ENCODE assay signal across 1 cellular context in the genomic region with DNA sequence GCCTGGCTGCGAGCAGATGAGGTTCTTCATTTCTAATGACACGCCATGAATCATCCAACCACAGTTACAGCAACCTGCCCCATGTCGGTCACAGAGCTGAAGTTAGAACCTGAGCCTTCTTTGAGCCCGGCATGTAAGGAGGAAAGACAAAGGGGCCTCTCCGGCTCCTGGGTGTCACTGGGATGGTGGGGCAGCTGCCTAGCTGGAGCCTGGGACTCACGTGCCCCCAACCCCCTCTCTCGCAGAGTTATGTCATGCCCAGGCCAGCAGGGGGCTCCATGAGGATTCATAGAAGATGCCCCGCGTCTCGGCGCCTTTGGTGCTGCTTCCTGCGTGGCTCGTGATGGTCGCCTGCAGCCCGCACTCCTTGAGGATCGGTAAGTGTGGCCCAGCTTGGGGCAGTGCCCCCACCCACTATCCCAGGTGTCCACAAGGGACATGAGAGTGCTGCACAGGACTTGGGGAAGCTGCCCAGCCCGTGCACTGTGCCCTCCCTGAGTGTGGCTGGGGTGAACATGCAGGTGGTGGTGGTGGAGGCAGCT.
TF ChIP-seq lines count a peak whose summit lies in the region.

No MANE protein-coding gene starts in this region.

TF ChIP-seq in K562, 482 proteins besides CTCF, POLR2A, EP300 and RAD21 (continued from another document):
- 0 out of 2 replicates have a peak, but pooled peaks have one; percentile 14 for TF ChIP-seq CREM (IDR thresholded peaks at IDR 0.05; ENCODE audit: low read depth)
- TF ChIP-seq, protein P1, sequence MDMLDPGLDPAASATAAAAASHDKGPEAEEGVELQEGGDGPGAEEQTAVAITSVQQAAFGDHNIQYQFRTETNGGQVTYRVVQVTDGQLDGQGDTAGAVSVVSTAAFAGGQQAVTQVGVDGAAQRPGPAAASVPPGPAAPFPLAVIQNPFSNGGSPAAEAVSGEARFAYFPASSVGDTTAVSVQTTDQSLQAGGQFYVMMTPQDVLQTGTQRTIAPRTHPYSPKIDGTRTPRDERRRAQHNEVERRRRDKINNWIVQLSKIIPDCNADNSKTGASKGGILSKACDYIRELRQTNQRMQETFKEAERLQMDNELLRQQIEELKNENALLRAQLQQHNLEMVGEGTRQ (CRISPR knock-in tag; IDR thresholded peaks at IDR 0.05): 0 out of 2 replicates have a peak, but pooled peaks have one; percentile 10
- TF ChIP-seq RBM39 (optimal IDR thresholded peaks at IDR 0.05; ENCODE audit: low read depth, low read length): no peak
- TF ChIP-seq POLR3A (IDR thresholded peaks at IDR 0.05; ENCODE audit: borderline replicate concordance, extremely low read depth, insufficient read depth, insufficient read length): no peak
- TF ChIP-seq ZFP30 (CRISPR knock-in tag; IDR thresholded peaks at IDR 0.05; ENCODE audit: borderline replicate concordance): no peak
- no peak for TF ChIP-seq RBM15 (IDR thresholded peaks at IDR 0.05; ENCODE audit: insufficient read depth, low read length)
- TF ChIP-seq E2F6 (IDR thresholded peaks at IDR 0.05; ENCODE audit: borderline replicate concordance in 1 of 2, extremely low read depth in 1 of 2, insufficient read depth in 1 of 2, insufficient read length in 1 of 2, low read depth in 1 of 2, low read length in 1 of 2, poor library complexity in 1 of 2, severe bottlenecking in 1 of 2): peak in 1 of 2 experiments; percentile 28
- TF ChIP-seq SMC3 (conservative IDR thresholded peaks at IDR 0.05; ENCODE audit: insufficient read depth, low read depth, low read length): peak; percentile 43; the same call in 1 of the 2 replicates
TF ChIP-seq in K562: peak in this region for 8.
